ENCODE assay signal across 11 cellular contexts in genomic region chr7:50315739-50316671, GRCh38. TPM values are rescaled to one million over a fixed set of nuclear protein-coding genes. Genes with fewer than 3 reads are reported as not detected.
DNase-seq lines count a peak whose midpoint lies in the region; ATAC-seq, FAIRE-seq and TF ChIP-seq lines count a peak whose summit lies in the region.
"Had no signal": no experiment of that assay in that cellular context is flagged by ENCODE, and none has a peak within 500 bp of the region (broad histone marks: within the 10 kb centered on the region; RNA-seq: fewer than 3 reads in every experiment).

No MANE protein-coding gene starts in this region.

- ATAC-seq in natural killer cell (peak; percentile 15 to 33 (median 16)), GM19328 (IDR thresholded peaks at IDR 0.05; ENCODE audit: unreplicated experiment) (no peak), HG03439 (IDR thresholded peaks at IDR 0.05; ENCODE audit: unreplicated experiment) (no peak)
- ATAC-seq: PC-3 had no signal

- H3K27ac Mint-ChIP-seq in IgD-negative memory B cell, result peak overlapping the region; percentile 80 to 100 (median 86)
- peak overlapping the region; percentile 99 for H3K27ac Mint-ChIP-seq in activated naive CD4-positive, alpha-beta T cell treated with anti-CD3 and anti-CD28 coated beads, Interleukin-2, amount 10 ng/mL, durations not matched to agents 7 days and 5 days
- H3K27ac Mint-ChIP-seq in natural killer cell, result peak overlapping the region in 1 of 2 donors; percentile 98
- no peak overlapping the region for H3K27ac Mint-ChIP-seq in osteocyte (ENCODE audit: unreplicated experiment)

- H3K36me3 Mint-ChIP-seq in IgD-negative memory B cell (peaks cover 11% of the 10 kb centered on the region), natural killer cell (peaks cover 10% of the 10 kb centered on the region), osteocyte (ENCODE audit: unreplicated experiment) (no peaks in the 10 kb centered on the region)
- H3K36me3 Mint-ChIP-seq in activated naive CD4-positive, alpha-beta T cell treated with anti-CD3 and anti-CD28 coated beads, Interleukin-2, amount 10 ng/mL, durations not matched to agents 7 days and 5 days, result peaks cover 81% of the 10 kb centered on the region

- CTCF ChIA-PET in activated naive CD4-positive, alpha-beta T cell treated with anti-CD3 and anti-CD28 coated beads, Interleukin-2, amount 10 ng/mL, durations not matched to agents 7 days and 5 days (lab: Charles Lee), result interaction anchor here (0.8 to 5.0 kb wide), 5 partner anchors 13 to 111 kb away, joined by 3 to 29 read pairs (median 11); no protein-coding TSS in a partner anchor

- intact Hi-C loops in natural killer cell (cut with micrococcal nuclease), result loop anchor here (1.0 to 5.0 kb wide), 3 partner anchors 8 to 109 kb away; no protein-coding TSS in a partner anchor

- TF ChIP-seq CTCF in natural killer cell (IDR thresholded peaks at IDR 0.05), result no peak
- TF ChIP-seq CTCF in D721Med (IDR thresholded peaks at IDR 0.05; ENCODE audit: insufficient read depth, missing control alignments), result no peak
- no peak for TF ChIP-seq CTCF in osteocyte (IDR thresholded peaks at IDR 0.05)

- H3K4me3 Mint-ChIP-seq in IgD-negative memory B cell (peak overlapping the region; percentile 73 to 99 (median 94)), natural killer cell (peak overlapping the region; percentile 99), osteocyte (ENCODE audit: unreplicated experiment) (no peak overlapping the region)
- peak overlapping the region; percentile 99 for H3K4me3 Mint-ChIP-seq in activated naive CD4-positive, alpha-beta T cell treated with anti-CD3 and anti-CD28 coated beads, Interleukin-2, amount 10 ng/mL, durations not matched to agents 7 days and 5 days

- H3K4me1 Mint-ChIP-seq in IgD-negative memory B cell (peaks cover 64 to 80% (median 68%) of the 10 kb centered on the region in 3 donors), natural killer cell (peaks cover 96 to 97% of the 10 kb centered on the region in 2 donors), osteocyte (ENCODE audit: unreplicated experiment) (no peaks in the 10 kb centered on the region)
- H3K4me1 Mint-ChIP-seq in activated naive CD4-positive, alpha-beta T cell treated with anti-CD3 and anti-CD28 coated beads, Interleukin-2, amount 10 ng/mL, durations not matched to agents 7 days and 5 days, result peaks cover 87% of the 10 kb centered on the region

- H3K27me3 Mint-ChIP-seq in IgD-negative memory B cell (no peaks in the 10 kb centered on the region), natural killer cell (ENCODE audit: low read depth in 2 of 2) (no peaks in the 10 kb centered on the region), osteocyte (ENCODE audit: unreplicated experiment) (peaks cover 50% of the 10 kb centered on the region)
- no peaks in the 10 kb centered on the region for H3K27me3 Mint-ChIP-seq in activated naive CD4-positive, alpha-beta T cell treated with anti-CD3 and anti-CD28 coated beads, Interleukin-2, amount 10 ng/mL, durations not matched to agents 7 days and 5 days

- no peak for FAIRE-seq in D721Med (lab: Jason Lieb, UNC)

- H3K9me3 Mint-ChIP-seq in IgD-negative memory B cell (no peaks in the 10 kb centered on the region), natural killer cell (no peaks in the 10 kb centered on the region), osteocyte (ENCODE audit: unreplicated experiment) (no peaks in the 10 kb centered on the region)
- no peaks in the 10 kb centered on the region for H3K9me3 Mint-ChIP-seq in activated naive CD4-positive, alpha-beta T cell treated with anti-CD3 and anti-CD28 coated beads, Interleukin-2, amount 10 ng/mL, durations not matched to agents 7 days and 5 days

- DNase-seq in DMS79 treated with DMSO at 0.1 percent for 48 hours (lab: John Stamatoyannopoulos, UW) (peak; percentile 78), natural killer cell (no peak), D721Med (ENCODE audit: insufficient read length, low spot score) (no peak), osteocyte (ENCODE audit: extremely low spot score, unreplicated experiment) (no peak)
- no peak for DNase-seq in activated naive CD4-positive, alpha-beta T cell treated with anti-CD3 and anti-CD28 coated beads, Interleukin-2, amount 10 ng/mL, durations not matched to agents 7 days and 5 days
- DNase-seq: activated CD4-positive, CD25-positive, alpha-beta regulatory T cell; PC-3; stimulated activated CD4-positive, alpha-beta T cell treated with anti-CD3 and anti-CD28 coated beads, Interleukin-4, amount 100 ng/mL, for 24 hours had no signal

RNA-seq across cellular contexts. Expression of gene IKZF1, which starts 11.5 kb away (rescaled TPM):
- polyA plus RNA-seq in IgD-negative memory B cell, result 213 TPM
- total RNA-seq in natural killer cell (100 to 1,000 TPM; 294 to 391 (median 350) TPM), osteocyte (not detected in 2 replicates)
- total RNA-seq: PC-3 had no signal

Comparison
In these comparisons a context has a peak if more than half of its experiments do, and no peak if none do; other contexts are left out.
1. ATAC-seq: peak in natural killer cell (3 of 3); none in GM19328 (single experiment) and HG03439 (single experiment).
2. RNA of gene IKZF1, which starts 11.5 kb away (total RNA-seq): 294 to 391 TPM in natural killer cell; not detected in osteocyte; every median in the first group is over 100 times any median in the second.